2 cellular contexts compared by ENCODE assay signal in genomic region chr17:34347063-34347462, GRCh38.
TF ChIP-seq lines count a peak whose summit lies in the region.

No MANE protein-coding gene starts in this region.

TF ChIP-seq in HepG2, 621 proteins besides CTCF, POLR2A, EP300 and RAD21:
- TF ChIP-seq ATF7 (IDR thresholded peaks at IDR 0.05) = peak; percentile 47
- no peak for TF ChIP-seq ATF7 (CRISPR knock-in tag; IDR thresholded peaks at IDR 0.05)
- TF ChIP-seq NCOA2 (CRISPR knock-in tag; IDR thresholded peaks at IDR 0.05) = no peak
- no peak for TF ChIP-seq DNMT1 (CRISPR knock-in tag; IDR thresholded peaks at IDR 0.05)
- TF ChIP-seq SOX13 (IDR thresholded peaks at IDR 0.05) = no peak
- TF ChIP-seq SOX13 (CRISPR knock-in tag; conservative IDR thresholded peaks at IDR 0.05 in 1 of 2, IDR thresholded peaks at IDR 0.05 in 1 of 2) = no peak
- TF ChIP-seq KLF6 (CRISPR knock-in tag; IDR thresholded peaks at IDR 0.05) = no peak
- no peak for TF ChIP-seq NFIB (CRISPR knock-in tag; IDR thresholded peaks at IDR 0.05; ENCODE audit: borderline replicate concordance)
- TF ChIP-seq SKI (IDR thresholded peaks at IDR 0.05; ENCODE audit: partially characterized antibody) = no peak
- TF ChIP-seq POLR2AphosphoS2 (IDR thresholded peaks at IDR 0.05; ENCODE audit: low read depth, low read length) = no peak
- no peak for TF ChIP-seq NKX3-1 (CRISPR knock-in tag; IDR thresholded peaks at IDR 0.05)
- TF ChIP-seq ATF4 (CRISPR knock-in tag; IDR thresholded peaks at IDR 0.05) = peak in 1 of 2 experiments; percentile 57; a peak in 2 of 4 replicates
- TF ChIP-seq CEBPB (IDR thresholded peaks at IDR 0.05; ENCODE audit: borderline replicate concordance, low read depth, low read length) = peak; percentile 44; the same call in 1 of the 2 replicates
- TF ChIP-seq TMF1 (CRISPR knock-in tag; IDR thresholded peaks at IDR 0.05; ENCODE audit: low read depth) = no peak
- TF ChIP-seq NR2C2 (CRISPR knock-in tag; IDR thresholded peaks at IDR 0.05; ENCODE audit: borderline replicate concordance) = no peak
- TF ChIP-seq SOX6 (IDR thresholded peaks at IDR 0.05) = no peak
- TF ChIP-seq SOX6 (CRISPR knock-in tag; IDR thresholded peaks at IDR 0.05) = no peak
- no peak for TF ChIP-seq ZMAT3 (CRISPR knock-in tag; conservative IDR thresholded peaks at IDR 0.05)

TF ChIP-seq in H1, 55 proteins besides CTCF, POLR2A, EP300 and RAD21:
- TF ChIP-seq TBP (IDR thresholded peaks at IDR 0.05; ENCODE audit: low read depth, low read length) (no peak), SIN3A (conservative IDR thresholded peaks at IDR 0.05 in 1 of 2, IDR thresholded peaks at IDR 0.05 in 1 of 2; ENCODE audit: low read depth in 1 of 2, low read length in 2 of 2) (no peak), ZNF274 (IDR thresholded peaks at IDR 0.05; ENCODE audit: borderline replicate concordance, extremely low read depth, low read length) (no peak), CEBPB (IDR thresholded peaks at IDR 0.05; ENCODE audit: low read depth, low read length) (peak; percentile 18; the same call in 1 of the 2 replicates)
